Comparison of ENCODE assay signal across 8 cellular contexts in genomic region chr7:149623262-149623997, GRCh38.
DNase-seq lines count a peak whose midpoint lies in the region; ATAC-seq and TF ChIP-seq lines count a peak whose summit lies in the region.
"Not testable (repeated sequence)": the region's sequence is repeated elsewhere in the genome, so short reads cannot be mapped to it uniquely, and the experiment has no call there.

No MANE protein-coding gene starts in this region.

- H2AFZ ChIP-seq in GM23338 = peak overlapping the region; percentile 78; the same call in 1 of the 2 replicates

- not testable (repeated sequence) for H3F3A ChIP-seq in GM23338 (replicated peaks; ENCODE audit: low read depth)

- not testable (repeated sequence) for DNase-seq in AG09309 (ENCODE audit: low read depth); GM23338 (ENCODE audit: low spot score); activated CD4-positive, alpha-beta T cell treated with anti-CD3 and anti-CD28 coated beads, Interleukin-2, amount 10 ng/mL, durations not matched to agents 7 days and 5 days; coronary artery (ENCODE audit: low spot score)
- DNase-seq in NCI-H345 (lab: John Stamatoyannopoulos, UW) (peak; percentile 52), heart right ventricle (peak; percentile 44 to 61), myocyte (ENCODE audit: low read depth) (peak; percentile 75), spleen (peak; percentile 80)

- peaks cover 16% of the 10 kb centered on the region for H3K27me3 Mint-ChIP-seq in GM23338 (ENCODE audit: insufficient read depth, low read depth, poor library complexity)
- H3K27me3 Mint-ChIP-seq in activated CD4-positive, alpha-beta T cell treated with anti-CD3 and anti-CD28 coated beads, Interleukin-2, amount 10 ng/mL, durations not matched to agents 7 days and 5 days = not testable (repeated sequence)

- H3K79me2 ChIP-seq in GM23338 (replicated peaks; ENCODE audit: insufficient read depth) = peaks cover 24% of the 10 kb centered on the region

- TF ChIP-seq POLR2A in spleen (IDR thresholded peaks at IDR 0.05) = not testable (repeated sequence)

- intact Hi-C loops in heart right ventricle (cut with DNase I) = loop anchor here in 3 of 10 donors (5.0 to 10.0 kb wide), 3 partner anchors 91 to 359 kb away; partner anchors contain the start of genes ZNF746 (in 1 of the 3) and ZNF783 (in 1 of the 3)
- intact Hi-C loops in spleen (cut with DNase I; ENCODE audit: low total_unique reads) = loop anchor here (10.0 kb wide), 2 partner anchors 119 to 199 kb away; no protein-coding TSS in a partner anchor

- POLR2A ChIA-PET in activated CD4-positive, alpha-beta T cell treated with anti-CD3 and anti-CD28 coated beads, Interleukin-2, amount 10 ng/mL, durations not matched to agents 7 days and 5 days (lab: Charles Lee) = interaction anchor here (0.6 kb wide), 1 partner anchor 1388 kb away, joined by 3 read pairs; no protein-coding TSS in a partner anchor

- H3K9me2 ChIP-seq in GM23338 (ENCODE audit: insufficient read depth) = not testable (repeated sequence)

- H3K4me2 ChIP-seq in GM23338 = peak overlapping the region; percentile 96

- not testable (repeated sequence) for H3K4me1 ChIP-seq in GM23338 (ENCODE audit: insufficient read depth)
- H3K4me1 ChIP-seq in heart right ventricle (peaks cover 5 to 37% (median 21%) of the 10 kb centered on the region in 9 donors), spleen (peaks cover 20 to 53% (median 42%) of the 10 kb centered on the region in 6 donors)

- H3K36me3 ChIP-seq in GM23338 (ENCODE audit: insufficient read depth) (peaks cover 14% of the 10 kb centered on the region), heart right ventricle (peaks cover 0 to 34% (median 27%) of the 10 kb centered on the region in 9 donors), spleen (peaks cover 2 to 30% (median 28%) of the 10 kb centered on the region in 6 donors)

- peaks cover 12% of the 10 kb centered on the region for H4K20me1 ChIP-seq in GM23338 (replicated peaks; ENCODE audit: insufficient read depth)

- peak overlapping the region; percentile 70; the same call in 1 of the 2 replicates for H3K27ac Mint-ChIP-seq in GM23338
- H3K27ac Mint-ChIP-seq in activated CD4-positive, alpha-beta T cell treated with anti-CD3 and anti-CD28 coated beads, Interleukin-2, amount 10 ng/mL, durations not matched to agents 7 days and 5 days = peak overlapping the region; percentile 90

- CTCF ChIA-PET in activated CD4-positive, alpha-beta T cell treated with anti-CD3 and anti-CD28 coated beads, Interleukin-2, amount 10 ng/mL, durations not matched to agents 7 days and 5 days (lab: Charles Lee) = interaction anchor here (0.6 to 2.8 kb wide), 6 partner anchors 16 to 362 kb away, joined by 3 to 14 read pairs (median 6); partner anchors contain the start of gene ZNF783

- ATAC-seq in GM23338 = not testable (repeated sequence)
- peak in 4 of 8 donors; percentile 7 to 48 (median 34) for ATAC-seq in heart right ventricle

- H3K9me3 ChIP-seq in heart right ventricle, spleen: not testable (repeated sequence)

- H3K4me3 ChIP-seq in AG09309 (ENCODE audit: control insufficient read depth, low read depth, low read length) (peak overlapping the region; percentile 85), GM23338 (peak overlapping the region; percentile 74), coronary artery (peak overlapping the region; percentile 97), heart right ventricle (peak overlapping the region; percentile 60 to 98 (median 95)), spleen (peak overlapping the region; percentile 73 to 92 (median 87))

- H3K36me3 Mint-ChIP-seq in GM23338 (ENCODE audit: low read depth) = peaks cover 31% of the 10 kb centered on the region
- peaks cover 36% of the 10 kb centered on the region for H3K36me3 Mint-ChIP-seq in activated CD4-positive, alpha-beta T cell treated with anti-CD3 and anti-CD28 coated beads, Interleukin-2, amount 10 ng/mL, durations not matched to agents 7 days and 5 days (ENCODE audit: low read depth)

- not testable (repeated sequence) for H3K27me3 ChIP-seq in GM23338 (ENCODE audit: insufficient read depth); heart right ventricle; spleen (replicated peaks in 1 of 7)

- peaks cover 12% of the 10 kb centered on the region for H3K4me1 Mint-ChIP-seq in GM23338
- peaks cover 41% of the 10 kb centered on the region for H3K4me1 Mint-ChIP-seq in activated CD4-positive, alpha-beta T cell treated with anti-CD3 and anti-CD28 coated beads, Interleukin-2, amount 10 ng/mL, durations not matched to agents 7 days and 5 days

- 3 to 10% methylated on average over 18 of the region's 19 CpGs for WGBS in heart right ventricle, 2 donors
- 33 to 44% (median 44%) methylated on average over 13 to 19 of the region's 19 CpGs for WGBS in spleen, 5 donors

- H3K27ac ChIP-seq in GM23338 (ENCODE audit: low read depth) = not testable (repeated sequence)
- H3K27ac ChIP-seq in coronary artery (peak overlapping the region; percentile 83 to 93), heart right ventricle (peak overlapping the region in 8 of 10 donors; percentile 84 to 96 (median 94)), spleen (peak overlapping the region in 7 of 8 donors; percentile 85 to 93 (median 91))

- H3K9me3 Mint-ChIP-seq in GM23338; activated CD4-positive, alpha-beta T cell treated with anti-CD3 and anti-CD28 coated beads, Interleukin-2, amount 10 ng/mL, durations not matched to agents 7 days and 5 days: not testable (repeated sequence)

- TF ChIP-seq CTCF in AG09309 (IDR thresholded peaks at IDR 0.05; ENCODE audit: control insufficient read depth, insufficient read depth, low read depth, low read length, missing control alignments); GM23338 (conservative IDR thresholded peaks at IDR 0.05; ENCODE audit: low read depth in 2 of 2); coronary artery (IDR thresholded peaks at IDR 0.05); heart right ventricle (IDR thresholded peaks at IDR 0.05); spleen (IDR thresholded peaks at IDR 0.05 in 8 of 11, conservative IDR thresholded peaks at IDR 0.05 in 3 of 11): not testable (repeated sequence)

- H3K4me3 Mint-ChIP-seq in GM23338 = peak overlapping the region; percentile 94
- H3K4me3 Mint-ChIP-seq in activated CD4-positive, alpha-beta T cell treated with anti-CD3 and anti-CD28 coated beads, Interleukin-2, amount 10 ng/mL, durations not matched to agents 7 days and 5 days = peak overlapping the region; percentile 94
